ENCODE assay signal across 19 cellular contexts in the genomic region with DNA sequence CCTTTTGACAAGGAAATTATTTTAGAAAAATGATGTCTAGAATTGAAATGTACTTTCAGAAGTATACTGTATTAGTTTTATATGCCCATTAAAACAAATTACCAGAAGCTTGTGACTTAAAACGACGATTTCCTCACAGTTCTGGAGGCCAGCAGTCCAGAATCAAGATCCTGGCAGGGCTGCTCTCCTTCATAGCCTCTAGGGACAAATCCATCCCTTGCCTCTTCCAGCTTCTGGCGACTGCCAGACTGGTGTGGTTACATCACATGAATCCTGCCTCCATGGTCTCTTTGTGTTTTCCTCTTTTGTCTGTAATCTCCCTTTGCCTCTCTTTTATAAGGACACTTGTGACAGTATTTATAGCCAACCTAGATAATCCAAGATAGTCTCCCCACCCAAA.
DNase-seq lines count a peak whose midpoint lies in the region; ATAC-seq and TF ChIP-seq lines count a peak whose summit lies in the region.
"Had no signal": no experiment of that assay in that cellular context is flagged by ENCODE, and none has a peak within 500 bp of the region (broad histone marks: within the 10 kb centered on the region; RNA-seq: fewer than 3 reads in every experiment).

No MANE protein-coding gene starts in this region.

- H3K79me2 ChIP-seq in GM23248 (ENCODE audit: insufficient read depth): no peaks in the 10 kb centered on the region

- no peaks in the 10 kb centered on the region for H4K20me1 ChIP-seq in GM23248 (ENCODE audit: insufficient read depth)

- peaks cover 27% of the 10 kb centered on the region for H3K9me3 ChIP-seq in left ventricle myocardium inferior (replicated peaks)
- H3K9me3 ChIP-seq in GM23248 (ENCODE audit: low read depth): no peaks in the 10 kb centered on the region
- H3K9me3 ChIP-seq: BE2C, HAP-1 had no signal

- H2AFZ ChIP-seq in GM23248: no peak overlapping the region

- no peak overlapping the region for H3K9ac ChIP-seq in GM23248

- H3K27me3 ChIP-seq in left ventricle myocardium inferior (ENCODE audit: low read depth) (no peaks in the 10 kb centered on the region), GM23248 (replicated peaks; ENCODE audit: insufficient read depth) (no peaks in the 10 kb centered on the region)
- H3K27me3 ChIP-seq: BE2C had no signal

- intact Hi-C loops in Right ventricle myocardium superior (cut with DNase I): no loop called here
- intact Hi-C loops in left ventricle myocardium inferior (cut with micrococcal nuclease): no loop called here
- intact Hi-C loops in posterior vena cava (cut with DNase I): no loop called here

- H3F3A ChIP-seq in GM23248 (ENCODE audit: insufficient read depth): no peaks in the 10 kb centered on the region

- H3K4me3 ChIP-seq in left ventricle myocardium inferior: no peak overlapping the region
- no peak overlapping the region for H3K4me3 ChIP-seq in GM23248
- no peak overlapping the region for H3K4me3 ChIP-seq in fibroblast of the aortic adventitia (ENCODE audit: low read depth, low read length)
- H3K4me3 ChIP-seq: HAP-1 had no signal

- TF ChIP-seq CTCF in left ventricle myocardium inferior (IDR thresholded peaks at IDR 0.05; ENCODE audit: borderline replicate concordance): no peak
- no peak for TF ChIP-seq CTCF in fibroblast of the aortic adventitia (IDR thresholded peaks at IDR 0.05; ENCODE audit: insufficient read depth, low read length)

- 17 to 21% methylated on average over 3 of the region's 3 CpGs for WGBS in GM23248 (ENCODE audit: low coverage in 1 of 2, low lambda C conversion rate in 2 of 2, missing lambda C conversion rate in 2 of 2), 2 experiments

- no peaks in the 10 kb centered on the region for H3K36me3 ChIP-seq in left ventricle myocardium inferior
- no peaks in the 10 kb centered on the region for H3K36me3 ChIP-seq in GM23248 (ENCODE audit: low read depth)
- H3K36me3 ChIP-seq: BE2C, HAP-1 had no signal

- H3K27ac ChIP-seq in left ventricle myocardium inferior (replicated peaks) (no peak overlapping the region), GM23248 (no peak overlapping the region)

- no peaks in the 10 kb centered on the region for H3K9me2 ChIP-seq in GM23248 (ENCODE audit: insufficient read depth)

- DNase-seq in Right ventricle myocardium superior (peak; percentile 39), left ventricle myocardium inferior (no peak), GM23248 (peak; percentile 4), fibroblast of the aortic adventitia (ENCODE audit: low read depth) (peak; percentile 16), posterior vena cava (ENCODE audit: low spot score) (peak; percentile 55), MV-4-11 (lab: John Stamatoyannopoulos, UW) (no peak)
- DNase-seq: 8988T; BE2C; C1 segment of cervical spinal cord; CD4-positive, CD25-positive, alpha-beta regulatory T cell; CD8-positive, alpha-beta memory T cell; COR-L47; DMS 273 treated with DMSO at 0.1 percent for 48 hours; DMS79; GDM1 had no signal

- peak; percentile 65 for ATAC-seq in Right ventricle myocardium superior (ENCODE audit: poor library complexity)
- no peak for ATAC-seq in GM21360 (IDR thresholded peaks at IDR 0.05; ENCODE audit: unreplicated experiment)
- ATAC-seq in GM19467 (IDR thresholded peaks at IDR 0.05; ENCODE audit: unreplicated experiment): no peak
- ATAC-seq: HepG2 had no signal

- no peak overlapping the region for H3K4me2 ChIP-seq in GM23248 (ENCODE audit: unreplicated experiment)

- in situ Hi-C loops in GM23248 (cut with MboI): no loop called here

- H3K4me1 ChIP-seq in left ventricle myocardium inferior: no peaks in the 10 kb centered on the region
- no peaks in the 10 kb centered on the region for H3K4me1 ChIP-seq in GM23248 (ENCODE audit: insufficient read depth)
- H3K4me1 ChIP-seq: BE2C, HAP-1 had no signal

Comparison
In these comparisons a context has a peak if more than half of its experiments do, and no peak if none do; other contexts are left out.
1. DNase-seq: peak in Right ventricle myocardium superior (single experiment), GM23248 (single experiment), fibroblast of the aortic adventitia (single experiment) and posterior vena cava (single experiment); none in left ventricle myocardium inferior (single experiment) and MV-4-11 (single experiment).